In the genomic region with DNA sequence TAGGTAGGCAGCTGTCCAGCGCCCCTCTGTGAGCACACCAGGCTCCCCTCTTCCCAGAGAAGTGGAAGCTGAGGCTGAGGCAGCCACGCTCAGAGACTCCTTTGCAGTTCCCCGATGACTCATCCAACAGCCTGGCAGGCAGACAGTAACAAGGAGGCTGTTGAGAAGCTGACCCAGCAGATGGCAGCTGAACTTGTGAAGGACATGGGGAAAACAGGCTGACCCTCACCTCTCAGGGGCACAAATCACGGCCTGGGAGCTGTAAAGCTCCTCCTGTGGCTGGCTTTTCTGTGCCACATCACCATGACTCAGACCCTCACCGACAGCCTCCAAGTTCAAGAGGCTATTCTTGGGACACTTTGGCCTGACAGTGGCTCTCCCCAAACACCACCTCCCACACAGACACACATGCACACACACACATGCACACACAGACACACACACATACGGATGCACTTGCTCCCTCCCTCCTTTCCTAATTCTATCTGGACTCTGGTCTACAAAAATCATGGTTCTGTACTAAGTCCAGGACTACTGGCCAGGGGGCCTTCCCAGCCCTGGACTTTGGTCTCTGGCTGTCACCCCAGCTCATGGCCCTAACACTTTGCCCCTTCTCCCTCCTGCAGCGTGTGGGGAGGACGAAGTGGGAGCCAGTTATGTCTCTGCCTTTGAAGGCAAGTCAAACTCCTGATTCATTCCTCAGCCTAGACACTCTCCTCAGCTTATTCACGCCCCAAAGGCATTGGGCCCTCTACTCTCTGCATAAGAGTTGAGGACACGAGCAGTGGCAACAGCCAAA, we compare ENCODE assay signal across 8 cellular contexts. TPM values are rescaled to one million over a fixed set of nuclear protein-coding genes. Genes with fewer than 3 reads are reported as not detected.
A peak's percentile ranks its signal among the peaks of the same experiment; 100 is the strongest.
DNase-seq lines count a peak whose midpoint lies in the region; ATAC-seq, FAIRE-seq and TF ChIP-seq lines count a peak whose summit lies in the region.

No MANE protein-coding gene starts in this region.

- H2AFZ ChIP-seq in Loucy (ENCODE audit: low read length) = no peak overlapping the region

- H3K36me3 ChIP-seq in Loucy (ENCODE audit: insufficient read depth, low read length) (peaks cover 17% of the 10 kb centered on the region; the same call in 1 of the 2 replicates), pancreas (peaks cover 0 to 4% (median 0%) of the 10 kb centered on the region in 3 donors)

- H3K4me3 Mint-ChIP-seq in activated naive CD8-positive, alpha-beta T cell treated with anti-CD3 and anti-CD28 coated beads, Interleukin-2, amount 50 U/mL, for 24 hours = no peak overlapping the region

- no peaks in the 10 kb centered on the region for H4K20me1 ChIP-seq in Loucy (ENCODE audit: insufficient read depth, low read length, poor library complexity, severe bottlenecking)

- H3K27me3 ChIP-seq in Loucy (ENCODE audit: insufficient read depth, low read length, poor library complexity, severe bottlenecking) = no peaks in the 10 kb centered on the region
- no peaks in the 10 kb centered on the region for H3K27me3 ChIP-seq in pancreas

- no peaks in the 10 kb centered on the region for H3K27me3 Mint-ChIP-seq in activated naive CD8-positive, alpha-beta T cell treated with anti-CD3 and anti-CD28 coated beads, Interleukin-2, amount 50 U/mL, for 24 hours

- ATAC-seq in activated naive CD8-positive, alpha-beta T cell treated with anti-CD3 and anti-CD28 coated beads, Interleukin-2, amount 50 U/mL, for 24 hours = peak; percentile 67
- ATAC-seq in pancreas (peak; percentile 67 to 86 (median 76)), GM21423 (IDR thresholded peaks at IDR 0.05; ENCODE audit: unreplicated experiment) (no peak), GM19395 (IDR thresholded peaks at IDR 0.05; ENCODE audit: unreplicated experiment) (no peak), HG02884 (IDR thresholded peaks at IDR 0.05; ENCODE audit: unreplicated experiment) (no peak)

- H3K4me3 ChIP-seq in Loucy (ENCODE audit: low read length, poor library complexity, severe bottlenecking) (no peak overlapping the region), pancreas (no peak overlapping the region)

- no peaks in the 10 kb centered on the region for H3K9me3 Mint-ChIP-seq in activated naive CD8-positive, alpha-beta T cell treated with anti-CD3 and anti-CD28 coated beads, Interleukin-2, amount 50 U/mL, for 24 hours

- peak overlapping the region; percentile 26 for H3K9ac ChIP-seq in Loucy (ENCODE audit: low read depth, low read length, poor library complexity, severe bottlenecking)

- FAIRE-seq in pancreas (lab: Jason Lieb, UNC) = no peak

- H3K4me2 ChIP-seq in Loucy (ENCODE audit: low read depth, low read length, poor library complexity, severe bottlenecking) = no peak overlapping the region

- no peaks in the 10 kb centered on the region for H3K9me3 ChIP-seq in Loucy (ENCODE audit: insufficient read depth, low read depth, low read length)
- no peaks in the 10 kb centered on the region for H3K9me3 ChIP-seq in pancreas

- peak overlapping the region; percentile 70 for H3K27ac Mint-ChIP-seq in activated naive CD8-positive, alpha-beta T cell treated with anti-CD3 and anti-CD28 coated beads, Interleukin-2, amount 50 U/mL, for 24 hours

- peaks cover 22% of the 10 kb centered on the region for H3K4me1 ChIP-seq in Loucy (ENCODE audit: insufficient read depth, low read length, poor library complexity, severe bottlenecking)
- H3K4me1 ChIP-seq in pancreas = peaks cover 63 to 91% (median 76%) of the 10 kb centered on the region in 3 donors

- H3F3A ChIP-seq in Loucy (ENCODE audit: low read depth) = no peaks in the 10 kb centered on the region

- 23 to 26% methylated on average over 10 of the region's 10 CpGs for whole genome bisulfite sequencing in pancreas, 2 donors

- intact Hi-C loops in cardiac septum (cut with DNase I) = loop anchor here (2.0 kb wide), 1 partner anchor 23 kb away; a partner anchor contains a TSS
- intact Hi-C loops in pancreas (cut with DNase I) = no loop called here

- TF ChIP-seq CTCF in Loucy (conservative IDR thresholded peaks at IDR 0.05; ENCODE audit: low read length) (no peak), pancreas (IDR thresholded peaks at IDR 0.05) (no peak)

- H3K9me2 ChIP-seq in Loucy (replicated peaks; ENCODE audit: low read depth, low read length) = no peaks in the 10 kb centered on the region

- peaks cover 54% of the 10 kb centered on the region for H3K36me3 Mint-ChIP-seq in activated naive CD8-positive, alpha-beta T cell treated with anti-CD3 and anti-CD28 coated beads, Interleukin-2, amount 50 U/mL, for 24 hours (ENCODE audit: low read depth)

- H3K27ac ChIP-seq in pancreas = peak overlapping the region; percentile 36 to 75 (median 59)

- peaks cover 24% of the 10 kb centered on the region; the same call in 1 of the 2 replicates for H3K79me2 ChIP-seq in Loucy (ENCODE audit: insufficient read depth, low read length)

- DNase-seq in DMS53 (lab: John Stamatoyannopoulos, UW) = peak; percentile 93
- no peak for DNase-seq in activated naive CD8-positive, alpha-beta T cell treated with anti-CD3 and anti-CD28 coated beads, Interleukin-2, amount 50 U/mL, for 24 hours
- DNase-seq in cardiac septum (ENCODE audit: low spot score) = peak; percentile 89
- peak in 4 of 6 donors; percentile 78 to 80 (median 80) for DNase-seq in pancreas

- peaks cover 79% of the 10 kb centered on the region for H3K4me1 Mint-ChIP-seq in activated naive CD8-positive, alpha-beta T cell treated with anti-CD3 and anti-CD28 coated beads, Interleukin-2, amount 50 U/mL, for 24 hours

RNA-seq across cellular contexts. Expression of a gene that starts 23.2 kb away (rescaled TPM):
- total RNA-seq in cardiac septum (14.6 TPM), pancreas (10 to 100 TPM in 1 of 6 donors, 1 to 10 TPM in 5; 6.1 to 16.4 (median 7.3) TPM)
- polyA plus RNA-seq in pancreas = 10 to 100 TPM; 13.2 to 16.2 TPM

RNA-seq across cellular contexts. Expression of a gene that starts 31.7 kb away (rescaled TPM):
- total RNA-seq in cardiac septum (not detected), pancreas (under 1 TPM in 2 of 6 donors, not detected in 4; 0.12 to 0.14 TPM)
- under 1 TPM; 0.07 to 0.19 TPM for polyA plus RNA-seq in pancreas

Comparison
In these comparisons a context has a peak if more than half of its experiments do, and no peak if none do; other contexts are left out.
1. ATAC-seq: peak in activated naive CD8-positive, alpha-beta T cell treated with anti-CD3 and anti-CD28 coated beads, Interleukin-2, amount 50 U/mL, for 24 hours (single experiment) and pancreas (4 of 4); none in GM21423 (single experiment), GM19395 (single experiment) and HG02884 (single experiment).